14 cellular contexts compared by ENCODE assay signal in the genomic region with DNA sequence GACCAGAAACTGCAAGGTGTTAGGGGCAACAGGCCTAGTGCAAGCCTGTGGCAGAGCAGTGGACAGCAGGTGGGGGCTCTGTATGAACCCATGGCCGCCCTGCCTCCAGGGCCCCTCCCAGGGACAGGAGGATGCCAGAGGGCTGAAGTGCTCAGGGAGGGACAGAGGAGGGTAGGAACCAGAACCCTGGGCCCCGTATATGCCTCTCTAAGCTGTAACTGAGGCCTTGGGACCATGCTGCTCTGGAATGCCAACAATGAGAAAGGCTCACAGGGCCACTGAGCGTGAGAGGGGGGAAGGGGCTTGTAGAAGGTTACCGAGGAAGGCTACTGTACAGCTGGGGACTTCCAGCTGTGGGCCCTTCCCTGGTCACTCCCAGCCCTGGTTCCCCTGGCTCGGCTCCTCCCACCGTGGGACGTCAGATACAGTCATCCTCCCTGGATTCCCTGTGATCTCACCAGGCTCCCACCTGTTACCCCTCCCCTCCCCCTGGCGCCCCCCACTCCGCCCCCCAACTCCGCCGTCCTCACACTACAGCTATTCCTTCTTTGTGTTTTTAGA. TPM values are rescaled to one million over a fixed set of nuclear protein-coding genes. Genes with fewer than 3 reads are reported as not detected.
DNase-seq lines count a peak whose midpoint lies in the region; ATAC-seq and TF ChIP-seq lines count a peak whose summit lies in the region.
"Had no signal": no experiment of that assay in that cellular context is flagged by ENCODE, and none has a peak within 500 bp of the region (broad histone marks: within the 10 kb centered on the region; RNA-seq: fewer than 3 reads in every experiment).

No MANE protein-coding gene starts in this region.

- no peak overlapping the region for H3K4me2 ChIP-seq in trophoblast cell (ENCODE audit: low read length)

- no peaks in the 10 kb centered on the region for H3K79me1 ChIP-seq in trophoblast cell (ENCODE audit: low read length)

- WGBS in trophoblast cell (ENCODE audit: extremely low coverage, insufficient coverage, insufficient read length): no CpG with 5 or more reads among the region's 11 CpGs

- no peaks in the 10 kb centered on the region for H3K36me3 Mint-ChIP-seq in brain
- H3K36me3 Mint-ChIP-seq: type B pancreatic cell had no signal

- no peaks in the 10 kb centered on the region for H3K79me2 ChIP-seq in trophoblast cell (ENCODE audit: control insufficient read depth, insufficient read depth, low read length, poor library complexity)

- peak overlapping the region; percentile 6 for H3K27ac ChIP-seq in iPS-20b (ENCODE audit: low read length)
- H3K27ac ChIP-seq in trophoblast cell (ENCODE audit: low read depth, low read length): no peak overlapping the region
- H3K27ac ChIP-seq in breast epithelium: no peak overlapping the region
- H3K27ac ChIP-seq: neutrophil had no signal

- H3K14ac ChIP-seq in trophoblast cell (ENCODE audit: low read length): no peak overlapping the region

- no peak overlapping the region for H3K23ac ChIP-seq in trophoblast cell (ENCODE audit: low read length)

- H2AK5ac ChIP-seq in trophoblast cell (ENCODE audit: low read length): no peak overlapping the region

- TF ChIP-seq CTCF in brain (conservative IDR thresholded peaks at IDR 0.05): no peak
- TF ChIP-seq CTCF in breast epithelium (IDR thresholded peaks at IDR 0.05): no peak

- H3K4ac ChIP-seq in trophoblast cell (ENCODE audit: low read depth, low read length): no peak overlapping the region

- DNase-seq in EL: peak; percentile 22
- peak; percentile 11 to 33 for DNase-seq in trophoblast cell
- no peak for DNase-seq in dermis blood vessel endothelial cell
- DNase-seq in breast epithelium (ENCODE audit: low spot score in 2 of 2): no peak
- no peak for DNase-seq in activated effector memory CD4-positive, alpha-beta T cell treated with Interleukin-2 at 50 U/mL for 16 hours
- DNase-seq: activated naive CD8-positive, alpha-beta T cell treated with anti-CD3 and anti-CD28 coated beads, Interleukin-2, amount 50 U/mL, for 24 hours; Calu3; kidney; NCI-H1092 had no signal

- no peak overlapping the region for H3K9ac ChIP-seq in iPS-20b (ENCODE audit: low read depth, low read length)
- H3K9ac ChIP-seq in trophoblast cell (ENCODE audit: low read length): no peak overlapping the region

- no peak overlapping the region for H3K18ac ChIP-seq in trophoblast cell (ENCODE audit: low read length)

- H2BK5ac ChIP-seq in trophoblast cell (ENCODE audit: low read depth, low read length, poor library complexity): no peak overlapping the region

- H3K4me3 Mint-ChIP-seq in brain: no peak overlapping the region
- H3K4me3 Mint-ChIP-seq: activated naive CD8-positive, alpha-beta T cell treated with anti-CD3 and anti-CD28 coated beads, Interleukin-2, amount 50 U/mL, for 24 hours; type B pancreatic cell had no signal

- H3K27me3 ChIP-seq in iPS-20b (ENCODE audit: insufficient read depth, low read length) (no peaks in the 10 kb centered on the region), trophoblast cell (ENCODE audit: insufficient read depth, low read length) (no peaks in the 10 kb centered on the region), breast epithelium (no peaks in the 10 kb centered on the region)
- H3K27me3 ChIP-seq: neutrophil had no signal

- H2BK12ac ChIP-seq in trophoblast cell (ENCODE audit: low read length): no peak overlapping the region

- H3K4me1 Mint-ChIP-seq in brain: peaks cover under 1% of the 10 kb centered on the region
- H3K4me1 Mint-ChIP-seq: activated naive CD8-positive, alpha-beta T cell treated with anti-CD3 and anti-CD28 coated beads, Interleukin-2, amount 50 U/mL, for 24 hours had no signal

- no peaks in the 10 kb centered on the region for H3K9me3 Mint-ChIP-seq in brain
- H3K9me3 Mint-ChIP-seq: activated naive CD8-positive, alpha-beta T cell treated with anti-CD3 and anti-CD28 coated beads, Interleukin-2, amount 50 U/mL, for 24 hours; type B pancreatic cell had no signal

- H3K36me3 ChIP-seq in iPS-20b (ENCODE audit: insufficient read depth, low read depth, low read length) (no peaks in the 10 kb centered on the region), trophoblast cell (ENCODE audit: control insufficient read depth in 1 of 2, insufficient read depth in 2 of 2, low read length in 2 of 2) (no peaks in the 10 kb centered on the region), breast epithelium (no peaks in the 10 kb centered on the region)
- H3K36me3 ChIP-seq: neutrophil had no signal

- peak overlapping the region; percentile 32; the same call in 1 of the 2 replicates for H3K4me3 ChIP-seq in iPS-20b (ENCODE audit: low read length)
- H3K4me3 ChIP-seq in trophoblast cell (ENCODE audit: low read depth, low read length): no peak overlapping the region
- H3K4me3 ChIP-seq in breast epithelium: no peak overlapping the region

- no peaks in the 10 kb centered on the region for H3K27me3 Mint-ChIP-seq in brain
- H3K27me3 Mint-ChIP-seq: activated naive CD8-positive, alpha-beta T cell treated with anti-CD3 and anti-CD28 coated beads, Interleukin-2, amount 50 U/mL, for 24 hours; type B pancreatic cell had no signal

- H3K9me3 ChIP-seq in iPS-20b (ENCODE audit: insufficient read depth, low read depth, low read length): no peaks in the 10 kb centered on the region
- no peaks in the 10 kb centered on the region for H3K9me3 ChIP-seq in trophoblast cell (ENCODE audit: insufficient read depth, low read depth, low read length)
- no peaks in the 10 kb centered on the region for H3K9me3 ChIP-seq in breast epithelium
- H3K9me3 ChIP-seq: neutrophil had no signal

- H4K91ac ChIP-seq in trophoblast cell (ENCODE audit: low read depth, low read length): no peak overlapping the region

- no peak for ATAC-seq in GM21381 (IDR thresholded peaks at IDR 0.05; ENCODE audit: unreplicated experiment)
- ATAC-seq: activated naive CD8-positive, alpha-beta T cell treated with anti-CD3 and anti-CD28 coated beads, Interleukin-2, amount 50 U/mL, for 24 hours had no signal

- no peak overlapping the region for H2BK120ac ChIP-seq in trophoblast cell (ENCODE audit: insufficient read depth, low read length, poor library complexity)

- H3K4me1 ChIP-seq in iPS-20b (ENCODE audit: insufficient read depth, low read length): peaks cover 6% of the 10 kb centered on the region; the same call in 1 of the 2 replicates
- H3K4me1 ChIP-seq in trophoblast cell (ENCODE audit: control insufficient read depth in 1 of 2, insufficient read depth in 2 of 2, low read length in 2 of 2): peaks cover under 1 to 9% of the 10 kb centered on the region in 2 experiments
- no peaks in the 10 kb centered on the region for H3K4me1 ChIP-seq in breast epithelium

- TF ChIP-seq POLR2A in breast epithelium (IDR thresholded peaks at IDR 0.05): no peak

- peak overlapping the region in 3 of 5 experiments; percentile 7 to 69 (median 59) for H3K27ac Mint-ChIP-seq in brain
- H3K27ac Mint-ChIP-seq: activated naive CD8-positive, alpha-beta T cell treated with anti-CD3 and anti-CD28 coated beads, Interleukin-2, amount 50 U/mL, for 24 hours; type B pancreatic cell had no signal

- no peak overlapping the region for H4K8ac ChIP-seq in trophoblast cell (ENCODE audit: low read depth, low read length)

- intact Hi-C loops in breast epithelium (cut with DNase I; ENCODE audit: low total_unique reads): no loop called here

- no peak overlapping the region for H4K12ac ChIP-seq in trophoblast cell (ENCODE audit: low read depth, low read length)

- no peak overlapping the region for H2AFZ ChIP-seq in trophoblast cell (ENCODE audit: insufficient read depth, low read length, poor library complexity)

RNA-seq across cellular contexts. Expression of a gene that starts 21.1 kb away (rescaled TPM):
- polyA plus RNA-seq in brain (ENCODE audit: insufficient read depth, low read depth, low replicate concordance): 0.66 TPM
- 0.03 and 0.07 TPM in 2 replicates for polyA plus RNA-seq in trophoblast cell (2013)
- total RNA-seq in dermis blood vessel endothelial cell (not detected in 2 replicates), breast epithelium (100 to 1,000 TPM in 1 of 3 donors, 10 to 100 TPM in 2; 29.3 to 193 (median 38.3) TPM)

Comparison
In these comparisons a context has a peak if more than half of its experiments do, and no peak if none do; other contexts are left out.
1. DNase-seq: peak in EL (single experiment) and trophoblast cell (2 of 2); none in dermis blood vessel endothelial cell (single experiment), breast epithelium (0 of 2) and activated effector memory CD4-positive, alpha-beta T cell treated with Interleukin-2 at 50 U/mL for 16 hours (single experiment).
2. RNA of a gene that starts 21.1 kb away (total RNA-seq): 29.3 to 193 TPM in breast epithelium; not detected in dermis blood vessel endothelial cell; every median in the first group is over 10 times any median in the second.